Comparison of ENCODE assay signal across 11 cellular contexts in genomic region chr10:18653112-18653511, GRCh38.
"Had no signal": no experiment of that assay in that cellular context is flagged by ENCODE, and none has a peak within 500 bp of the region (broad histone marks: within the 10 kb centered on the region; RNA-seq: fewer than 3 reads in every experiment).

No MANE protein-coding gene starts in this region.

- H3K27ac Mint-ChIP-seq: activated naive CD4-positive, alpha-beta T cell treated with anti-CD3 and anti-CD28 coated beads for 36 hours had no signal

- DNase-seq: activated CD8-positive, alpha-beta memory T cell treated with anti-CD3 and anti-CD28 coated beads, Interleukin-2, amount 50 U/mL, for 48 hours; activated CD8-positive, alpha-beta T cell treated with anti-CD3 and anti-CD28 coated beads, Interleukin-2, amount 10 ng/mL, durations not matched to agents 7 days and 5 days; activated naive CD4-positive, alpha-beta T cell treated with anti-CD3 and anti-CD28 coated beads for 36 hours; adrenal gland; effector memory CD4-positive, alpha-beta T cell; heart right ventricle; left lung; stimulated activated CD4-positive, alpha-beta T cell treated with anti-CD3 and anti-CD28 coated beads, Interleukin-4, amount 100 ng/mL, for 1 hour; stomach; SW 1271 had no signal

- H3K9me3 Mint-ChIP-seq: activated naive CD4-positive, alpha-beta T cell treated with anti-CD3 and anti-CD28 coated beads for 36 hours had no signal

- ATAC-seq: activated CD4-positive, CD25-positive, alpha-beta regulatory T cell treated with anti-CD3 and anti-CD28 coated beads, Interleukin-2, amount 50 U/mL, for 24 hours; activated CD8-positive, alpha-beta T cell treated with anti-CD3 and anti-CD28 coated beads, Interleukin-2, amount 10 ng/mL, durations not matched to agents 7 days and 5 days; heart right ventricle; left lung had no signal
